8 cellular contexts compared by ENCODE assay signal in the genomic region with DNA sequence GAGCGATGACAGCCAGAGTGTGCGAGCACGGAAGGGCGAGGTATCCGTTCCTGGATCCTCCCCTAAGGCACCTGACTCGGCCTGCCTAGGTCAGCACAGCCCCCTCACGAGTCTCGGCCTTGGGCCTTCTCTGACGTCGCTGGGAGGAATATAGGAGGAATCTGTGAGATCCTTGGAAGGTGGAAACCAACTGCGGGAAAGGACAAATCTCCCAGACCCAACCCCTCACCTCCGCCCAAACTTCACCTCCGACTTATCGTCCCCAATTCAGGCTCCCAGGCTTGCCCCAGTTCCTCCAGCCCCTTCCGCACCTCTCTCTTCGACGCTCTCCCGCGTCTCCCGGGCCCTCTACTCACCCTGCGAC. TPM values are rescaled to one million over a fixed set of nuclear protein-coding genes. Genes with fewer than 3 reads are reported as not detected.
A peak's percentile ranks its signal among the peaks of the same experiment; 100 is the strongest.
DNase-seq lines count a peak whose midpoint lies in the region; ATAC-seq and TF ChIP-seq lines count a peak whose summit lies in the region.

No MANE protein-coding gene starts in this region.

- H3K9ac ChIP-seq in ES-I3 (ENCODE audit: low read depth, low read length), result peak overlapping the region; percentile 94

- no peaks in the 10 kb centered on the region for H3K9me3 Mint-ChIP-seq in T-cell

- H3K4me1 ChIP-seq in ES-I3 (ENCODE audit: insufficient read depth, low read length), result peaks cover 12% of the 10 kb centered on the region

- POLR2A ChIA-PET in T-cell (lab: Charles Lee), result no interaction called here

- peak overlapping the region; percentile 89 for H3K4me3 ChIP-seq in brain microvascular endothelial cell (ENCODE audit: low read depth, low read length)
- peak overlapping the region; percentile 82 for H3K4me3 ChIP-seq in kidney epithelial cell (ENCODE audit: low read depth, low read length)

- H3K27ac ChIP-seq in brain microvascular endothelial cell, result peak overlapping the region; percentile 77

- H3K36me3 Mint-ChIP-seq in T-cell, result peaks cover 30% of the 10 kb centered on the region

- H3K4me3 Mint-ChIP-seq in T-cell, result peak overlapping the region; percentile 97 to 99 (median 99)

- H3K9me3 ChIP-seq in ES-I3 (ENCODE audit: control insufficient read depth, insufficient read depth, low read length), result no peaks in the 10 kb centered on the region

- CTCF ChIA-PET in T-cell (lab: Charles Lee), result interaction anchor here in 1 of 2 donors (1.8 kb wide), 1 partner anchor 12 kb away, joined by 6 read pairs; no protein-coding TSS in a partner anchor

- TF ChIP-seq CTCF in brain microvascular endothelial cell (IDR thresholded peaks at IDR 0.05; ENCODE audit: low read depth, low read length, missing control alignments), result no peak
- no peak for TF ChIP-seq CTCF in kidney epithelial cell (IDR thresholded peaks at IDR 0.05; ENCODE audit: insufficient read depth, low read length, poor library complexity, severe bottlenecking)

- H3K27me3 Mint-ChIP-seq in T-cell, result no peaks in the 10 kb centered on the region

- in situ Hi-C loops in brain microvascular endothelial cell (cut with HindIII; ENCODE audit: low pct_ligation_motif_present, low sequenced_read_pairs), result no loop called here

- peak; percentile 21 for ATAC-seq in HG02763 (IDR thresholded peaks at IDR 0.05; ENCODE audit: unreplicated experiment)
- ATAC-seq in T-cell (replicated peaks in 1 of 4), result peak; percentile 47 to 65 (median 52)

- peak in 33 of 34 experiments; percentile 11 to 54 (median 32) for DNase-seq in T-cell
- DNase-seq in brain microvascular endothelial cell, result no peak
- DNase-seq in kidney epithelial cell (ENCODE audit: low read depth), result no peak
- DNase-seq in stimulated activated CD4-positive, alpha-beta T cell treated with anti-CD3 and anti-CD28 coated beads, Interleukin-4, amount 100 ng/mL, for 1 hour, result peak; percentile 17
- DNase-seq in NCI-H1105 treated with DMSO at 0.1 percent for 48 hours (lab: John Stamatoyannopoulos, UW), result no peak
- DNase-seq in NCI-H2029 treated with DMSO at 0.1 percent for 48 hours (lab: John Stamatoyannopoulos, UW), result no peak

- H3K27me3 ChIP-seq in brain microvascular endothelial cell (replicated peaks), result no peaks in the 10 kb centered on the region
- no peaks in the 10 kb centered on the region for H3K27me3 ChIP-seq in kidney epithelial cell (ENCODE audit: control insufficient read depth, insufficient read depth, low read length)

- H3K4me1 Mint-ChIP-seq in T-cell, result peaks cover 29 to 37% (median 30%) of the 10 kb centered on the region in 3 donors

- H3K36me3 ChIP-seq in ES-I3 (ENCODE audit: insufficient read depth, low read length), result peaks cover 22% of the 10 kb centered on the region; the same call in 1 of the 2 replicates
- peaks cover 20% of the 10 kb centered on the region for H3K36me3 ChIP-seq in brain microvascular endothelial cell (replicated peaks)
- H3K36me3 ChIP-seq in kidney epithelial cell (ENCODE audit: control insufficient read depth, insufficient read depth, low read length), result peaks cover 2% of the 10 kb centered on the region

- H3K27ac Mint-ChIP-seq in T-cell, result peak overlapping the region; percentile 98 to 99

RNA-seq across cellular contexts. Expression of gene APH1A, which starts 0.5 kb away (rescaled TPM):
- 100 to 1,000 TPM; 118 to 133 (median 124) TPM for total RNA-seq in T-cell
- total RNA-seq in kidney epithelial cell, result 152 and 161 TPM in 2 replicates

RNA-seq across cellular contexts. Expression of gene C1orf54, which starts 4.3 kb away (rescaled TPM):
- total RNA-seq in T-cell, result 1 to 10 TPM; 2.1 to 4.1 (median 3.2) TPM
- total RNA-seq in kidney epithelial cell, result 1.0 and 1.4 TPM in 2 replicates

RNA-seq across cellular contexts. Expression of gene CA14, which starts 10.8 kb away (rescaled TPM):
- total RNA-seq in T-cell, result not detected
- total RNA-seq in kidney epithelial cell, result not detected in 2 replicates

RNA-seq across cellular contexts. Expression of gene CIART, which starts 14.0 kb away (rescaled TPM):
- 1 to 10 TPM in 4 of 5 donors, under 1 TPM in 1; 0.63 to 2.9 (median 1.3) TPM for total RNA-seq in T-cell
- total RNA-seq in kidney epithelial cell, result 1.8 and 2.4 TPM in 2 replicates

RNA-seq across cellular contexts. Expression of gene MRPS21, which starts 25.3 kb away (rescaled TPM):
- total RNA-seq in T-cell (10 to 100 TPM; 51.9 to 75.0 (median 66.8) TPM), kidney epithelial cell (56.8 and 66.7 TPM in 2 replicates)

Comparison
In these comparisons a context has a peak if more than half of its experiments do, and no peak if none do; other contexts are left out.
1. DNase-seq: peak in T-cell (33 of 34) and stimulated activated CD4-positive, alpha-beta T cell treated with anti-CD3 and anti-CD28 coated beads, Interleukin-4, amount 100 ng/mL, for 1 hour (single experiment); none in brain microvascular endothelial cell (single experiment), kidney epithelial cell (single experiment), NCI-H1105 treated with DMSO at 0.1 percent for 48 hours (single experiment) and NCI-H2029 treated with DMSO at 0.1 percent for 48 hours (single experiment).